In genomic region chr15:68623301-68623892, GRCh38 we compare ENCODE assay signal across 18 cellular contexts. TPM values are rescaled to one million over a fixed set of nuclear protein-coding genes. Genes with fewer than 3 reads are reported as not detected.
DNase-seq lines count a peak whose midpoint lies in the region; ATAC-seq and TF ChIP-seq lines count a peak whose summit lies in the region.
"Had no signal": no experiment of that assay in that cellular context is flagged by ENCODE, and none has a peak within 500 bp of the region (broad histone marks: within the 10 kb centered on the region; RNA-seq: fewer than 3 reads in every experiment).

No MANE protein-coding gene starts in this region.

- no peak overlapping the region for H3K4me3 Mint-ChIP-seq in immature natural killer cell
- no peak overlapping the region for H3K4me3 Mint-ChIP-seq in activated CD4-positive, alpha-beta T cell treated with anti-CD3 and anti-CD28 coated beads for 36 hours
- H3K4me3 Mint-ChIP-seq: activated CD4-positive, alpha-beta T cell treated with anti-CD3 and anti-CD28 coated beads, Interleukin-2, amount 10 ng/mL, durations not matched to agents 24 days and 14 days; B cell; mesothelial cell of epicardium; T-helper 2 cell treated with Interferon-gamma antibody and Interleukin-4, amounts not matched to agents 5 μg/mL and 100 μg/mL, for 36 hours had no signal

- peak overlapping the region in 3 of 12 donors; percentile 19 to 42 (median 40) for H3K27ac ChIP-seq in heart left ventricle

- peaks cover 0 to 14% (median 1%) of the 10 kb centered on the region in 3 donors for H3K27me3 Mint-ChIP-seq in immature natural killer cell (ENCODE audit: low read depth in 3 of 3)
- peaks cover 4% of the 10 kb centered on the region for H3K27me3 Mint-ChIP-seq in activated CD4-positive, alpha-beta T cell treated with anti-CD3 and anti-CD28 coated beads for 36 hours

- H3K27ac Mint-ChIP-seq in immature natural killer cell = no peak overlapping the region
- H3K27ac Mint-ChIP-seq in activated CD4-positive, alpha-beta T cell treated with anti-CD3 and anti-CD28 coated beads for 36 hours = no peak overlapping the region
- H3K27ac Mint-ChIP-seq: activated CD4-positive, alpha-beta T cell treated with anti-CD3 and anti-CD28 coated beads, Interleukin-2, amount 10 ng/mL, durations not matched to agents 24 days and 14 days; B cell; mesothelial cell of epicardium; T-helper 2 cell treated with Interferon-gamma antibody and Interleukin-4, amounts not matched to agents 5 μg/mL and 100 μg/mL, for 36 hours had no signal

- intact Hi-C loops in heart left ventricle (cut with DNase I) = loop anchor here in 3 of 10 donors (5.0 kb wide), 2 partner anchors 41 to 46 kb away; partner anchors contain the start of gene CORO2B (in 1 of the 3)
- intact Hi-C loops in activated CD4-positive, alpha-beta T cell treated with anti-CD3 and anti-CD28 coated beads for 36 hours (cut with DNase I, micrococcal nuclease) = no loop called here

- no peaks in the 10 kb centered on the region for H3K27me3 ChIP-seq in heart left ventricle

- TF ChIP-seq POLR2A in heart left ventricle (IDR thresholded peaks at IDR 0.05) = no peak

- H3K36me3 ChIP-seq in heart left ventricle = no peaks in the 10 kb centered on the region
- H3K36me3 ChIP-seq: esophagus muscularis mucosa had no signal

- no peak overlapping the region for H3K4me3 ChIP-seq in heart left ventricle
- H3K4me3 ChIP-seq: esophagus muscularis mucosa had no signal

- peaks cover 0 to 48% (median 14%) of the 10 kb centered on the region in 12 donors for H3K4me1 ChIP-seq in heart left ventricle

- WGBS in heart left ventricle, 4 donors = 82 to 90% (median 86%) methylated on average over 5 to 13 of the region's 13 CpGs

- CTCF ChIA-PET in activated CD4-positive, alpha-beta T cell treated with anti-CD3 and anti-CD28 coated beads for 36 hours (lab: Charles Lee) = interaction anchor here (0.6 to 0.9 kb wide), 4 partner anchors 10 to 740 kb away, joined by 3 to 5 read pairs (median 4); no protein-coding TSS in a partner anchor

- no peaks in the 10 kb centered on the region for H3K9me3 ChIP-seq in heart left ventricle
- H3K9me3 ChIP-seq: esophagus muscularis mucosa had no signal

- ATAC-seq in heart left ventricle = peak; percentile 19 to 56 (median 41)
- ATAC-seq in activated CD4-positive, alpha-beta T cell treated with anti-CD3 and anti-CD28 coated beads for 36 hours = no peak
- no peak for ATAC-seq in HG02852 (IDR thresholded peaks at IDR 0.05; ENCODE audit: unreplicated experiment)
- ATAC-seq: HCT116 had no signal

- H3K9me3 Mint-ChIP-seq in immature natural killer cell = no peaks in the 10 kb centered on the region
- no peaks in the 10 kb centered on the region for H3K9me3 Mint-ChIP-seq in activated CD4-positive, alpha-beta T cell treated with anti-CD3 and anti-CD28 coated beads for 36 hours (ENCODE audit: low read depth)
- H3K9me3 Mint-ChIP-seq: activated CD4-positive, alpha-beta T cell treated with anti-CD3 and anti-CD28 coated beads, Interleukin-2, amount 10 ng/mL, durations not matched to agents 24 days and 14 days; mesothelial cell of epicardium; T-helper 2 cell treated with Interferon-gamma antibody and Interleukin-4, amounts not matched to agents 5 μg/mL and 100 μg/mL, for 36 hours had no signal

- no peaks in the 10 kb centered on the region for H3K4me1 Mint-ChIP-seq in immature natural killer cell
- no peaks in the 10 kb centered on the region for H3K4me1 Mint-ChIP-seq in activated CD4-positive, alpha-beta T cell treated with anti-CD3 and anti-CD28 coated beads for 36 hours
- H3K4me1 Mint-ChIP-seq: activated CD4-positive, alpha-beta T cell treated with anti-CD3 and anti-CD28 coated beads, Interleukin-2, amount 10 ng/mL, durations not matched to agents 24 days and 14 days had no signal

- DNase-seq in HCEC 1CT (peak; percentile 48), anterior cingulate cortex (lab: John Stamatoyannopoulos, UW) (peak in 40 of 58 donors; percentile 13 to 80 (median 58)), heart left ventricle (peak in 1 of 5 donors; percentile 75), retina (peak; percentile 75), immature natural killer cell (no peak), NCI-H187 treated with DMSO at 0.1 percent for 48 hours (lab: John Stamatoyannopoulos, UW) (no peak)
- no peak for DNase-seq in activated CD4-positive, alpha-beta T cell treated with anti-CD3 and anti-CD28 coated beads for 36 hours
- DNase-seq: activated CD4-positive, alpha-beta T cell treated with anti-CD3 and anti-CD28 coated beads, Interleukin-2, amount 10 ng/mL, durations not matched to agents 24 days and 14 days; activated T-cell treated with anti-CD3 and anti-CD28 coated beads, Interleukin-2, amount 50 U/mL, for 48 hours; KG1; NCI-H69; SHP77 had no signal

- no peak for TF ChIP-seq CTCF in heart left ventricle (IDR thresholded peaks at IDR 0.05)

- H3K36me3 Mint-ChIP-seq in immature natural killer cell = no peaks in the 10 kb centered on the region
- H3K36me3 Mint-ChIP-seq in activated CD4-positive, alpha-beta T cell treated with anti-CD3 and anti-CD28 coated beads for 36 hours (ENCODE audit: low read depth) = no peaks in the 10 kb centered on the region
- H3K36me3 Mint-ChIP-seq: mesothelial cell of epicardium had no signal

- POLR2A ChIA-PET in activated CD4-positive, alpha-beta T cell treated with anti-CD3 and anti-CD28 coated beads for 36 hours (lab: Charles Lee) = no interaction called here

RNA-seq across cellular contexts. Expression of gene CORO2B, which starts 44.6 kb away (rescaled TPM):
- total RNA-seq in heart left ventricle = 1 to 10 TPM; 3.0 to 9.1 (median 5.0) TPM
- polyA plus RNA-seq in heart left ventricle (1 to 10 TPM; 3.3 to 7.2 TPM), immature natural killer cell (not detected)
- under 1 TPM; 0.09 to 0.11 TPM for total RNA-seq in activated CD4-positive, alpha-beta T cell treated with anti-CD3 and anti-CD28 coated beads for 36 hours

Comparison
In these comparisons a context has a peak if more than half of its experiments do, and no peak if none do; other contexts are left out.
1. DNase-seq: peak in HCEC 1CT (single experiment), anterior cingulate cortex (40 of 58) and retina (single experiment); none in immature natural killer cell (0 of 3), NCI-H187 treated with DMSO at 0.1 percent for 48 hours (single experiment) and activated CD4-positive, alpha-beta T cell treated with anti-CD3 and anti-CD28 coated beads for 36 hours (single experiment).
2. ATAC-seq: peak in heart left ventricle (4 of 4); none in activated CD4-positive, alpha-beta T cell treated with anti-CD3 and anti-CD28 coated beads for 36 hours (single experiment) and HG02852 (single experiment).